Comparison of ENCODE assay signal across 1 cellular context in genomic region chr22:38843201-38843715, GRCh38.
A peak's percentile ranks its signal among the peaks of the same experiment; 100 is the strongest.
TF ChIP-seq lines count a peak whose summit lies in the region.

No MANE protein-coding gene starts in this region.

TF ChIP-seq in HepG2, 621 proteins besides CTCF, POLR2A, EP300 and RAD21 (continued from another document and continues in another):
- TF ChIP-seq, protein P1, sequence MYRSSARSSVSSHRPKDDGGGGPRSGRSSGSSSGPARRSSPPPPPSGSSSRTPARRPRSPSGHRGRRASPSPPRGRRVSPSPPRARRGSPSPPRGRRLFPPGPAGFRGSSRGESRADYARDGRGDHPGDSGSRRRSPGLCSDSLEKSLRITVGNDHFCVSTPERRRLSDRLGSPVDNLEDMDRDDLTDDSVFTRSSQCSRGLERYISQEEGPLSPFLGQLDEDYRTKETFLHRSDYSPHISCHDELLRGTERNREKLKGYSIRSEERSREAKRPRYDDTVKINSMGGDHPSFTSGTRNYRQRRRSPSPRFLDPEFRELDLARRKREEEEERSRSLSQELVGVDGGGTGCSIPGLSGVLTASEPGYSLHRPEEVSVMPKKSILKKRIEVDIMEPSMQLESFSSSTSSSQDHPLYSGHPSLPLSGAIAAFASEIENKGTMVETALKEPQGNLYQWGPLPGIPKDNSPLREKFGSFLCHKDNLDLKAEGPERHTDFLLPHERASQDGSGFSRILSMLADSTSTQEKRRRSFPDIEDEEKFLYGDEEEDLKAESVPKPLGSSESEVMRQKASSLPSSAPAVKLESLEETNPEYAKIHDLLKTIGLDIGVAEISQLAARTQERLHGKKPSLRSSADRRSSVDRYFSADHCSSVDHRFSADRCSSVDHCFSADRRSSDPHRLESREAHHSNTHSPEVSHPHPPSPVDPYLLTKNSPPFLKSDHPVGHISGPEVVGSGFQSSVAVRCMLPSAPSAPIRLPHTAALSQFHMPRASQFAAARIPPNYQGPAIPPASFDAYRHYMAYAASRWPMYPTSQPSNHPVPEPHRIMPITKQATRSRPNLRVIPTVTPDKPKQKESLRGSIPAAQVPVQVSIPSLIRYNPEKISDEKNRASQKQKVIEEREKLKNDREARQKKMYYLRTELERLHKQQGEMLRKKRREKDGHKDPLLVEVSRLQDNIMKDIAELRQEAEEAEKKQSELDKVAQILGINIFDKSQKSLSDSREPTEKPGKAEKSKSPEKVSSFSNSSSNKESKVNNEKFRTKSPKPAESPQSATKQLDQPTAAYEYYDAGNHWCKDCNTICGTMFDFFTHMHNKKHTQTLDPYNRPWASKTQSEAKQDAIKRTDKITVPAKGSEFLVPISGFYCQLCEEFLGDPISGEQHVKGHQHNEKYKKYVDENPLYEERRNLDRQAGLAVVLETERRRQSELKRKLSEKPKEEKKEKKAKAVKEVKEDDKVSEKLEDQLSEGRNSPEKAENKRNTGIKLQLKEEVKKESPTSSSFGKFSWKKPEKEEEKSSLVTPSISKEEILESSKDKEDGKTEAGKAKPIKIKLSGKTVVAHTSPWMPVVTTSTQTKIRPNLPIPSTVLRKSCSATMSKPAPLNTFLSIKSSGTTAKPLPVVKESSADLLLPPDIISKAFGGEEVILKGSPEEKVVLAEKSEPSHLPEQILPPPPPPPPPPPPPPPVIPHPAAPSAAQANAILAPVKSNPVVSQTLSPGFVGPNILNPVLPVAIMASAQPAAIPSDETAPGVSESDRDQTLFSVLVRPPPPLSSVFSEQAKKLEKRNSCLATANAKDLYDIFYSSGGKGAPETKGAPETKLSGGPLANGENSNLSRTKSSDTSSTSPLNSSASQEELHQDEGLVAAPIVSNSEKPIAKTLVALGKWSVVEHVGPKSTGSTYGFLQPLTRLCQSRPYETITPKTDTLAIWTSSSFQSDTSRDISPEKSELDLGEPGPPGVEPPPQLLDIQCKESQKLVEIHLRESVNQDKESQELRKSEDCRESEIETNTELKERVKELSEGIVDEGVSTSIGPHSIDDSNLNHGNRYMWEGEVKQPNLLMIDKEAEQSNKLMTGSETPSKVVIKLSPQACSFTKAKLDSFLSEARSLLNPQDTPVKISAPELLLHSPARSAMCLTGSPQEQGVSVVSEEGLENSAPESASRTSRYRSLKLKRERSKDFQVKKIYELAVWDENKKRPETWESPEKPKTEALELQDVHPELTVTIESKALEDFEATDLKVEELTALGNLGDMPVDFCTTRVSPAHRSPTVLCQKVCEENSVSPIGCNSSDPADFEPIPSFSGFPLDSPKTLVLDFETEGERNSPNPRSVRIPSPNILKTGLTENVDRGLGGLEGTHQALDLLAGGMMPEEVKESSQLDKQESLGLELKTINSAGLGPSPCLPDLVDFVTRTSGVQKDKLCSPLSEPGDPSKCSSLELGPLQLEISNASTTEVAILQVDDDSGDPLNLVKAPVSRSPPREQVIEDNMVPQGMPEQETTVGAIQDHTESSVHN (CRISPR knock-in tag; IDR thresholded peaks at IDR 0.05) = no peak
- TF ChIP-seq ADNP (CRISPR knock-in tag; IDR thresholded peaks at IDR 0.05) = peak; percentile 8; the same call in 1 of the 2 replicates
- TF ChIP-seq, protein P2, sequence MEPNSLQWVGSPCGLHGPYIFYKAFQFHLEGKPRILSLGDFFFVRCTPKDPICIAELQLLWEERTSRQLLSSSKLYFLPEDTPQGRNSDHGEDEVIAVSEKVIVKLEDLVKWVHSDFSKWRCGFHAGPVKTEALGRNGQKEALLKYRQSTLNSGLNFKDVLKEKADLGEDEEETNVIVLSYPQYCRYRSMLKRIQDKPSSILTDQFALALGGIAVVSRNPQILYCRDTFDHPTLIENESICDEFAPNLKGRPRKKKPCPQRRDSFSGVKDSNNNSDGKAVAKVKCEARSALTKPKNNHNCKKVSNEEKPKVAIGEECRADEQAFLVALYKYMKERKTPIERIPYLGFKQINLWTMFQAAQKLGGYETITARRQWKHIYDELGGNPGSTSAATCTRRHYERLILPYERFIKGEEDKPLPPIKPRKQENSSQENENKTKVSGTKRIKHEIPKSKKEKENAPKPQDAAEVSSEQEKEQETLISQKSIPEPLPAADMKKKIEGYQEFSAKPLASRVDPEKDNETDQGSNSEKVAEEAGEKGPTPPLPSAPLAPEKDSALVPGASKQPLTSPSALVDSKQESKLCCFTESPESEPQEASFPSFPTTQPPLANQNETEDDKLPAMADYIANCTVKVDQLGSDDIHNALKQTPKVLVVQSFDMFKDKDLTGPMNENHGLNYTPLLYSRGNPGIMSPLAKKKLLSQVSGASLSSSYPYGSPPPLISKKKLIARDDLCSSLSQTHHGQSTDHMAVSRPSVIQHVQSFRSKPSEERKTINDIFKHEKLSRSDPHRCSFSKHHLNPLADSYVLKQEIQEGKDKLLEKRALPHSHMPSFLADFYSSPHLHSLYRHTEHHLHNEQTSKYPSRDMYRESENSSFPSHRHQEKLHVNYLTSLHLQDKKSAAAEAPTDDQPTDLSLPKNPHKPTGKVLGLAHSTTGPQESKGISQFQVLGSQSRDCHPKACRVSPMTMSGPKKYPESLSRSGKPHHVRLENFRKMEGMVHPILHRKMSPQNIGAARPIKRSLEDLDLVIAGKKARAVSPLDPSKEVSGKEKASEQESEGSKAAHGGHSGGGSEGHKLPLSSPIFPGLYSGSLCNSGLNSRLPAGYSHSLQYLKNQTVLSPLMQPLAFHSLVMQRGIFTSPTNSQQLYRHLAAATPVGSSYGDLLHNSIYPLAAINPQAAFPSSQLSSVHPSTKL (CRISPR knock-in tag; IDR thresholded peaks at IDR 0.05) = 0 out of 2 replicates have a peak, but pooled peaks have one; percentile 9
- no peak for TF ChIP-seq MNT (IDR thresholded peaks at IDR 0.05)
- TF ChIP-seq ZFP1 (CRISPR knock-in tag; IDR thresholded peaks at IDR 0.05) = no peak
- TF ChIP-seq HNRNPLL (IDR thresholded peaks at IDR 0.05; ENCODE audit: low read depth, low read length, poor library complexity, severe bottlenecking) = peak; percentile 65
- TF ChIP-seq ZBTB44 (CRISPR knock-in tag; IDR thresholded peaks at IDR 0.05) = no peak
- TF ChIP-seq TMF1 (CRISPR knock-in tag; IDR thresholded peaks at IDR 0.05; ENCODE audit: low read depth) = no peak
- no peak for TF ChIP-seq ZNF281 (CRISPR knock-in tag; IDR thresholded peaks at IDR 0.05; ENCODE audit: borderline replicate concordance)
- no peak for TF ChIP-seq IRX3 (CRISPR knock-in tag; IDR thresholded peaks at IDR 0.05; ENCODE audit: borderline replicate concordance, low read depth)
- TF ChIP-seq NKX3-1 (CRISPR knock-in tag; IDR thresholded peaks at IDR 0.05) = no peak
- TF ChIP-seq GABPB1 (CRISPR knock-in tag; IDR thresholded peaks at IDR 0.05) = peak; percentile 51
- peak; percentile 76 for TF ChIP-seq YEATS4 (CRISPR knock-in tag; IDR thresholded peaks at IDR 0.05; ENCODE audit: borderline replicate concordance)
- 0 out of 2 replicates have a peak, but pooled peaks have one; percentile 31 for TF ChIP-seq KAT7 (CRISPR knock-in tag; IDR thresholded peaks at IDR 0.05; ENCODE audit: borderline replicate concordance)
- TF ChIP-seq ZC3H13 (CRISPR knock-in tag; IDR thresholded peaks at IDR 0.05) = 0 out of 2 replicates have a peak, but pooled peaks have one; percentile 42
- TF ChIP-seq RFX3 (CRISPR knock-in tag; IDR thresholded peaks at IDR 0.05) = no peak
- TF ChIP-seq ZNF563 (CRISPR knock-in tag; IDR thresholded peaks at IDR 0.05) = peak; percentile 63
- no peak for TF ChIP-seq FOXC1 (CRISPR knock-in tag; IDR thresholded peaks at IDR 0.05; ENCODE audit: borderline replicate concordance)
- TF ChIP-seq ZBTB7B (CRISPR knock-in tag; IDR thresholded peaks at IDR 0.05) = 0 out of 2 replicates have a peak, but pooled peaks have one; percentile 25
- 0 out of 2 replicates have a peak, but pooled peaks have one; percentile 19 for TF ChIP-seq DNMT1 (CRISPR knock-in tag; IDR thresholded peaks at IDR 0.05)
- no peak for TF ChIP-seq ZNF850 (CRISPR knock-in tag; conservative IDR thresholded peaks at IDR 0.05)
- no peak for TF ChIP-seq ZBTB10 (CRISPR knock-in tag; IDR thresholded peaks at IDR 0.05; ENCODE audit: borderline replicate concordance)
- TF ChIP-seq ZBTB1 (CRISPR knock-in tag; IDR thresholded peaks at IDR 0.05; ENCODE audit: borderline replicate concordance) = no peak
- TF ChIP-seq HOXA3 (CRISPR knock-in tag; IDR thresholded peaks at IDR 0.05) = peak; percentile 63
- no peak for TF ChIP-seq ZNF7 (CRISPR knock-in tag; IDR thresholded peaks at IDR 0.05)
- TF ChIP-seq ATF7-NPFF (CRISPR knock-in tag; IDR thresholded peaks at IDR 0.05; ENCODE audit: low read depth) = peak; percentile 67; the same call in 1 of the 2 replicates
- no peak for TF ChIP-seq THAP7 (CRISPR knock-in tag; IDR thresholded peaks at IDR 0.05)
- TF ChIP-seq, protein P3, sequence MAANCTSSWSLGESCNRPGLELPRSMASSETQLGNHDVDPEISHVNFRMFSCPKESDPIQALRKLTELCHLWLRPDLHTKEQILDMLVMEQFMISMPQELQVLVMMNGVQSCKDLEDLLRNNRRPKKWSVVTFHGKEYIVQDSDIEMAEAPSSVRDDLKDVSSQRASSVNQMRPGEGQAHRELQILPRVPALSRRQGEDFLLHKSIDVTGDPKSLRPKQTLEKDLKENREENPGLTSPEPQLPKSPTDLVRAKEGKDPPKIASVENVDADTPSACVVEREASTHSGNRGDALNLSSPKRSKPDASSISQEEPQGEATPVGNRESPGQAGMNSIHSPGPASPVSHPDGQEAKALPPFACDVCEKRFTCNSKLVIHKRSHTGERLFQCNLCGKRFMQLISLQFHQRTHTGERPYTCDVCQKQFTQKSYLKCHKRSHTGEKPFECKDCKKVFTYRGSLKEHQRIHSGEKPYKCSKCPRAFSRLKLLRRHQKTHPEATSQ (CRISPR knock-in tag; IDR thresholded peaks at IDR 0.05; ENCODE audit: borderline replicate concordance) = no peak
- TF ChIP-seq ZNF282 (IDR thresholded peaks at IDR 0.05; ENCODE audit: partially characterized antibody) = no peak
- peak; percentile 62; the same call in 1 of the 2 replicates for TF ChIP-seq SPEN (CRISPR knock-in tag; IDR thresholded peaks at IDR 0.05; ENCODE audit: low read depth)
- TF ChIP-seq ZNF501 (CRISPR knock-in tag; IDR thresholded peaks at IDR 0.05) = no peak
- TF ChIP-seq RXRA (CRISPR knock-in tag; IDR thresholded peaks at IDR 0.05) = no peak
- TF ChIP-seq SKI (IDR thresholded peaks at IDR 0.05; ENCODE audit: partially characterized antibody) = peak; percentile 81
- TF ChIP-seq ZNF552 (CRISPR knock-in tag; IDR thresholded peaks at IDR 0.05; ENCODE audit: borderline replicate concordance) = no peak
